In the genomic region with DNA sequence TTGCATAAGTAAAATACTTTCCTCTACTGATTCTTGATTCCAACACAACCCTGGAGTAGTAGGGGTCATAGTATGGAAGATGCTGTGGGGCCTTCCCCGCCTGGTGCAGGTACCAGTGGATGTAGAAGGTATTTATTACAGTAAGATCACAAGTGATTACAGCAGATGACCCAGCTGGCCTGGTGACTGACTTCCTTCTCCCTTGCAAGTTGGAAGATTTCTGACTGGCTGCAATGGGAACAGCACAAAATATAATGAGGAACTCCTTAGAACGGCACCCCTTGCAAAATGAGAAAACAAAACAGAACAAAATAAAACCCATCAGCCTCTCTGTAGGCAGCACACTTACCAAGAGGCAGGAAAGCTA, we compare ENCODE assay signal across 9 cellular contexts.
DNase-seq lines count a peak whose midpoint lies in the region; ATAC-seq and TF ChIP-seq lines count a peak whose summit lies in the region.
"Had no signal": no experiment of that assay in that cellular context is flagged by ENCODE, and none has a peak within 500 bp of the region (broad histone marks: within the 10 kb centered on the region; RNA-seq: fewer than 3 reads in every experiment).

No MANE protein-coding gene starts in this region.

- TF ChIP-seq CTCF in mesothelial cell of epicardium (IDR thresholded peaks at IDR 0.05; ENCODE audit: unreplicated experiment): no peak

- peaks cover 30% of the 10 kb centered on the region for H3K4me1 ChIP-seq in BLaER1
- no peaks in the 10 kb centered on the region; the same call in none of the 2 replicates for H3K4me1 ChIP-seq in GM23248 (ENCODE audit: insufficient read depth)

- H3K9me3 Mint-ChIP-seq in activated T-helper 17 cell treated with anti-CD3 and anti-CD28 coated beads, Interleukin-2, amount 50 U/mL, for 72 hours: no peaks in the 10 kb centered on the region
- H3K9me3 Mint-ChIP-seq in mesothelial cell of epicardium: no peaks in the 10 kb centered on the region

- no peak for ATAC-seq in activated T-helper 17 cell treated with anti-CD3 and anti-CD28 coated beads, Interleukin-2, amount 50 U/mL, for 72 hours (replicated peaks)
- ATAC-seq in GM21367 (IDR thresholded peaks at IDR 0.05; ENCODE audit: unreplicated experiment) (no peak), esophagus mucosa (no peak)

- peak overlapping the region; percentile 66 for H3K4me3 Mint-ChIP-seq in activated T-helper 17 cell treated with anti-CD3 and anti-CD28 coated beads, Interleukin-2, amount 50 U/mL, for 72 hours
- peak overlapping the region; percentile 27 for H3K4me3 Mint-ChIP-seq in mesothelial cell of epicardium

- in situ Hi-C loops in GM23248 (cut with MboI): loop anchor here (25.0 kb wide), 1 partner anchor 423 kb away; the partner anchor contains the start of genes EPDR1 and SFRP4

- H3K27ac ChIP-seq in BLaER1 (0 out of 2 replicates have a peak overlapping the region, but pooled peaks have one; percentile 2), GM23248 (no peak overlapping the region)
- H3K27ac ChIP-seq: brain microvascular endothelial cell had no signal

- H3K9me3 ChIP-seq in BLaER1 (no peaks in the 10 kb centered on the region), GM23248 (ENCODE audit: low read depth) (no peaks in the 10 kb centered on the region)

- H4K20me1 ChIP-seq in BLaER1 (no peaks in the 10 kb centered on the region), GM23248 (ENCODE audit: insufficient read depth) (no peaks in the 10 kb centered on the region)

- H3K27me3 ChIP-seq in BLaER1 (no peaks in the 10 kb centered on the region), GM23248 (replicated peaks; ENCODE audit: insufficient read depth) (no peaks in the 10 kb centered on the region)
- H3K27me3 ChIP-seq: brain microvascular endothelial cell had no signal

- H3K4me2 ChIP-seq in BLaER1: peak overlapping the region; percentile 57
- no peak overlapping the region for H3K4me2 ChIP-seq in GM23248 (ENCODE audit: unreplicated experiment)

- no peak overlapping the region for H3K9ac ChIP-seq in BLaER1
- no peak overlapping the region for H3K9ac ChIP-seq in GM23248

- H3K4me3 ChIP-seq in BLaER1 (0 out of 2 replicates have a peak overlapping the region, but pooled peaks have one; percentile 4), GM23248 (no peak overlapping the region)

- H3F3A ChIP-seq in GM23248 (ENCODE audit: insufficient read depth): no peaks in the 10 kb centered on the region

- 76 to 82% methylated on average over 2 of the region's 2 CpGs for WGBS in GM23248 (ENCODE audit: low coverage in 1 of 2, low lambda C conversion rate in 2 of 2, missing lambda C conversion rate in 2 of 2), 2 experiments

- H3K36me3 ChIP-seq in BLaER1 (no peaks in the 10 kb centered on the region), GM23248 (ENCODE audit: low read depth) (no peaks in the 10 kb centered on the region)
- H3K36me3 ChIP-seq: brain microvascular endothelial cell had no signal

- peak overlapping the region; percentile 82 for H2AFZ ChIP-seq in GM23248

- peaks cover 5% of the 10 kb centered on the region for H3K4me1 Mint-ChIP-seq in activated T-helper 17 cell treated with anti-CD3 and anti-CD28 coated beads, Interleukin-2, amount 50 U/mL, for 72 hours
- H3K4me1 Mint-ChIP-seq in mesothelial cell of epicardium: peaks cover 51% of the 10 kb centered on the region

- DNase-seq in GM23248 (no peak), mesothelial cell of epicardium (ENCODE audit: low spot score in 2 of 2, unreplicated experiment in 2 of 2) (no peak), NCI-H2196 (lab: John Stamatoyannopoulos, UW; ENCODE audit: unreplicated experiment) (no peak)
- DNase-seq in stimulated activated CD4-positive, alpha-beta T cell treated with anti-CD3 and anti-CD28 coated beads, Interleukin-4, amount 100 ng/mL, for 4 hours: no peak

- H3K79me2 ChIP-seq in GM23248 (ENCODE audit: insufficient read depth): no peaks in the 10 kb centered on the region

- peak overlapping the region; percentile 76 for H3K27ac Mint-ChIP-seq in activated T-helper 17 cell treated with anti-CD3 and anti-CD28 coated beads, Interleukin-2, amount 50 U/mL, for 72 hours
- peak overlapping the region; percentile 70 for H3K27ac Mint-ChIP-seq in mesothelial cell of epicardium

- no peaks in the 10 kb centered on the region for H3K36me3 Mint-ChIP-seq in activated T-helper 17 cell treated with anti-CD3 and anti-CD28 coated beads, Interleukin-2, amount 50 U/mL, for 72 hours (ENCODE audit: low read depth)
- no peaks in the 10 kb centered on the region for H3K36me3 Mint-ChIP-seq in mesothelial cell of epicardium

- H3K27me3 Mint-ChIP-seq in activated T-helper 17 cell treated with anti-CD3 and anti-CD28 coated beads, Interleukin-2, amount 50 U/mL, for 72 hours: no peaks in the 10 kb centered on the region
- H3K27me3 Mint-ChIP-seq in mesothelial cell of epicardium (ENCODE audit: low read depth): no peaks in the 10 kb centered on the region

- no peaks in the 10 kb centered on the region for H3K9me2 ChIP-seq in GM23248 (ENCODE audit: insufficient read depth)
